27 cellular contexts compared by ENCODE assay signal in genomic region chr21:45845063-45845789, GRCh38.
DNase-seq lines count a peak whose midpoint lies in the region; ATAC-seq and TF ChIP-seq lines count a peak whose summit lies in the region.
"Had no signal": no experiment of that assay in that cellular context is flagged by ENCODE, and none has a peak within 500 bp of the region (broad histone marks: within the 10 kb centered on the region; RNA-seq: fewer than 3 reads in every experiment).

No MANE protein-coding gene starts in this region.

- H3K36me3 ChIP-seq in BLaER1 = peaks cover 16% of the 10 kb centered on the region
- H3K36me3 ChIP-seq in CD8-positive, alpha-beta T cell (ENCODE audit: insufficient read depth, low read length) = no peaks in the 10 kb centered on the region
- H3K36me3 ChIP-seq in NT2/D1 (ENCODE audit: insufficient read depth, insufficient read length, low read length) = no peaks in the 10 kb centered on the region
- no peaks in the 10 kb centered on the region for H3K36me3 ChIP-seq in testis (ENCODE audit: low read depth, missing control alignments)
- H3K36me3 ChIP-seq: heart left ventricle, thyroid gland had no signal

- H3K4me3 Mint-ChIP-seq in CD8-positive, alpha-beta T cell = no peak overlapping the region
- H3K4me3 Mint-ChIP-seq: activated CD4-positive, alpha-beta memory T cell treated with anti-CD3 and anti-CD28 coated beads for 36 hours; activated naive CD4-positive, alpha-beta T cell treated with anti-CD3 and anti-CD28 coated beads, Interleukin-2, amount 10 ng/mL, durations not matched to agents 7 days and 5 days; CD4-positive, CD25-positive, alpha-beta regulatory T cell; nephron; stimulated activated effector memory CD8-positive, alpha-beta T cell treated with anti-CD3 and anti-CD28 coated beads, Interleukin-12 subunit alpha, Interleukin-12 subunit beta, amount 100 ng/mL, for 72 hours had no signal

- no peak for TF ChIP-seq CTCF in CD8-positive, alpha-beta T cell (IDR thresholded peaks at IDR 0.05)
- no peak for TF ChIP-seq CTCF in testis (IDR thresholded peaks at IDR 0.05)

- H3K4me2 ChIP-seq in BLaER1 = peak overlapping the region; percentile 40
- H3K4me2 ChIP-seq: PC-9 had no signal

- H3K27ac ChIP-seq in BLaER1 (no peak overlapping the region), testis (no peak overlapping the region)
- no peak overlapping the region for H3K27ac ChIP-seq in CD8-positive, alpha-beta T cell (ENCODE audit: low read depth, low read length)
- H3K27ac ChIP-seq: PC-9, skin epidermis, thyroid gland had no signal

- intact Hi-C loops in CD8-positive, alpha-beta T cell (cut with DNase I, micrococcal nuclease) = no loop called here
- intact Hi-C loops in testis (cut with DNase I; ENCODE audit: low total_unique reads) = no loop called here

- CTCF ChIA-PET in CD8-positive, alpha-beta T cell (lab: Charles Lee) = no interaction called here

- H3K4me1 Mint-ChIP-seq in CD8-positive, alpha-beta T cell (ENCODE audit: low read depth) = peaks cover 19% of the 10 kb centered on the region
- H3K4me1 Mint-ChIP-seq: stimulated activated effector memory CD8-positive, alpha-beta T cell treated with anti-CD3 and anti-CD28 coated beads, Interleukin-12 subunit alpha, Interleukin-12 subunit beta, amount 100 ng/mL, for 72 hours had no signal

- POLR2A ChIA-PET in CD8-positive, alpha-beta T cell (lab: Charles Lee) = no interaction called here

- ATAC-seq in CD8-positive, alpha-beta T cell = peak; percentile 51
- ATAC-seq in GM21367 (IDR thresholded peaks at IDR 0.05; ENCODE audit: unreplicated experiment) = no peak
- ATAC-seq: left ventricle myocardium superior; stimulated activated effector memory CD8-positive, alpha-beta T cell treated with anti-CD3 and anti-CD28 coated beads, Interleukin-12 subunit alpha, Interleukin-12 subunit beta, amount 100 ng/mL, for 72 hours had no signal

- no peak for DNase-seq in CD8-positive, alpha-beta T cell
- no peak for DNase-seq in NT2/D1 (ENCODE audit: low read depth, low spot score)
- peak; percentile 34 for DNase-seq in iris pigment epithelial cell (ENCODE audit: low read depth)
- no peak for DNase-seq in GM03348 (ENCODE audit: low spot score)
- DNase-seq in testis = no peak
- no peak for DNase-seq in stimulated activated CD4-positive, alpha-beta T cell treated with anti-CD3 and anti-CD28 coated beads, Interleukin-1b, Interleukin-23, amount 100 ng/mL, for 48 hours
- DNase-seq: activated CD4-positive, alpha-beta memory T cell treated with anti-CD3 and anti-CD28 coated beads for 36 hours; activated naive CD4-positive, alpha-beta T cell treated with anti-CD3 and anti-CD28 coated beads, Interleukin-2, amount 10 ng/mL, durations not matched to agents 7 days and 5 days; activated T-cell treated with anti-CD3 and anti-CD28 coated beads, Interleukin-2, amount 50 U/mL, for 1 hour; anterior cingulate cortex; caudate nucleus; CD4-positive, CD25-positive, alpha-beta regulatory T cell; GDM1; heart left ventricle; left ventricle myocardium superior; NCI-H1105; NCI-H2029 treated with DMSO at 0.1 percent for 48 hours; NCI-H446; PC-9; stimulated activated CD4-positive, alpha-beta T cell treated with anti-CD3 and anti-CD28 coated beads, Interleukin-2, amount 100 ng/mL, for 24 hours; thyroid gland had no signal

- H3K9me3 Mint-ChIP-seq in CD8-positive, alpha-beta T cell = peaks cover 8% of the 10 kb centered on the region

- H3K4me3 ChIP-seq in BLaER1 (no peak overlapping the region), NT2/D1 (ENCODE audit: insufficient read length, low read depth) (no peak overlapping the region), testis (no peak overlapping the region)
- no peak overlapping the region for H3K4me3 ChIP-seq in CD8-positive, alpha-beta T cell (ENCODE audit: low read depth, low read length)
- H3K4me3 ChIP-seq: heart left ventricle, PC-9, skin epidermis, thyroid gland had no signal

- H3K27me3 Mint-ChIP-seq in CD8-positive, alpha-beta T cell (ENCODE audit: low read depth) = peaks cover 7% of the 10 kb centered on the region

- peaks cover 51% of the 10 kb centered on the region for H4K20me1 ChIP-seq in BLaER1

- WGBS in testis, 2 donors = 89 to 93% methylated on average over 12 of the region's 12 CpGs

- peaks cover 41% of the 10 kb centered on the region for H3K4me1 ChIP-seq in BLaER1
- peaks cover 8% of the 10 kb centered on the region for H3K4me1 ChIP-seq in CD8-positive, alpha-beta T cell (ENCODE audit: insufficient read depth, low read length)
- peaks cover 10% of the 10 kb centered on the region for H3K4me1 ChIP-seq in NT2/D1 (ENCODE audit: insufficient read depth, insufficient read length)
- no peaks in the 10 kb centered on the region for H3K4me1 ChIP-seq in testis
- H3K4me1 ChIP-seq: thyroid gland had no signal

- TF ChIP-seq POLR2A in testis (IDR thresholded peaks at IDR 0.05) = no peak

- H3K27me3 ChIP-seq in BLaER1 = no peaks in the 10 kb centered on the region
- H3K27me3 ChIP-seq in CD8-positive, alpha-beta T cell (ENCODE audit: insufficient read depth, low read length) = no peaks in the 10 kb centered on the region
- H3K27me3 ChIP-seq in NT2/D1 (ENCODE audit: insufficient read depth, insufficient read length) = no peaks in the 10 kb centered on the region
- no peaks in the 10 kb centered on the region for H3K27me3 ChIP-seq in testis
- H3K27me3 ChIP-seq: thyroid gland had no signal

- H3K36me3 Mint-ChIP-seq in CD8-positive, alpha-beta T cell = no peaks in the 10 kb centered on the region
- H3K36me3 Mint-ChIP-seq: CD4-positive, CD25-positive, alpha-beta regulatory T cell; stimulated activated effector memory CD8-positive, alpha-beta T cell treated with anti-CD3 and anti-CD28 coated beads, Interleukin-12 subunit alpha, Interleukin-12 subunit beta, amount 100 ng/mL, for 72 hours had no signal

- H3K9me3 ChIP-seq in BLaER1 (peaks cover 14% of the 10 kb centered on the region), NT2/D1 (ENCODE audit: insufficient read depth, low read length) (peaks cover 16% of the 10 kb centered on the region), testis (no peaks in the 10 kb centered on the region)
- H3K9me3 ChIP-seq in CD8-positive, alpha-beta T cell (ENCODE audit: low read length) = no peaks in the 10 kb centered on the region
- H3K9me3 ChIP-seq: thyroid gland had no signal

- H3K9ac ChIP-seq in BLaER1 = no peak overlapping the region
- peak overlapping the region; percentile 4 for H3K9ac ChIP-seq in NT2/D1 (ENCODE audit: insufficient read length, low read depth)

- H3K27ac Mint-ChIP-seq in CD8-positive, alpha-beta T cell = peak overlapping the region; percentile 67
- H3K27ac Mint-ChIP-seq: activated CD4-positive, alpha-beta memory T cell treated with anti-CD3 and anti-CD28 coated beads for 36 hours; progenitor cell of endocrine pancreas; stimulated activated effector memory CD8-positive, alpha-beta T cell treated with anti-CD3 and anti-CD28 coated beads, Interleukin-12 subunit alpha, Interleukin-12 subunit beta, amount 100 ng/mL, for 72 hours had no signal
